In genomic region chr7:157974678-157975230, GRCh38 we compare ENCODE assay signal across 16 cellular contexts.
DNase-seq lines count a peak whose midpoint lies in the region; ATAC-seq and TF ChIP-seq lines count a peak whose summit lies in the region.
"Had no signal": no experiment of that assay in that cellular context is flagged by ENCODE, and none has a peak within 500 bp of the region (broad histone marks: within the 10 kb centered on the region; RNA-seq: fewer than 3 reads in every experiment).

No MANE protein-coding gene starts in this region.

- H3K4me2 ChIP-seq in H9 (ENCODE audit: insufficient read depth, insufficient read length, low read length), result no peak overlapping the region
- H3K4me2 ChIP-seq: BLaER1 treated with 17β-estradiol and CSF1 and Interleukin-3, amounts not matched to agents 10 nM and 100 nM had no signal

- H3K27ac ChIP-seq in H9 (ENCODE audit: insufficient read length, low read depth, low read length) (no peak overlapping the region), RWPE2 (ENCODE audit: poor library complexity, severe bottlenecking) (no peak overlapping the region)
- H3K27ac ChIP-seq: BLaER1 treated with 17β-estradiol and CSF1 and Interleukin-3, amounts not matched to agents 10 nM and 100 nM had no signal

- H4K91ac ChIP-seq in H9 (ENCODE audit: insufficient read length, low read depth, low read length), result no peak overlapping the region

- H3K36me3 ChIP-seq in RWPE2 (ENCODE audit: low read depth) (no peaks in the 10 kb centered on the region), H7 (replicated peaks; ENCODE audit: control insufficient read depth, insufficient read depth, low read length) (no peaks in the 10 kb centered on the region)

- no peaks in the 10 kb centered on the region for H3K79me2 ChIP-seq in H9 (ENCODE audit: insufficient read depth, low read length)

- H2BK15ac ChIP-seq in H9 (ENCODE audit: low read depth, low read length), result no peak overlapping the region

- H3K4me3 Mint-ChIP-seq in H9 (no peak overlapping the region), neural crest cell (no peak overlapping the region), progenitor cell of endocrine pancreas (ENCODE audit: low read depth) (no peak overlapping the region)
- H3K4me3 Mint-ChIP-seq: B cell; CD8-positive, alpha-beta T cell; HFFc6 had no signal

- H3K27me3 ChIP-seq in H9 (ENCODE audit: insufficient read depth, low read length) (no peaks in the 10 kb centered on the region), RWPE2 (ENCODE audit: insufficient read depth, poor library complexity, severe bottlenecking) (no peaks in the 10 kb centered on the region), H7 (ENCODE audit: control insufficient read depth, insufficient read depth, low read length) (no peaks in the 10 kb centered on the region)
- H3K27me3 ChIP-seq: BLaER1 treated with 17β-estradiol and CSF1 and Interleukin-3, amounts not matched to agents 10 nM and 100 nM had no signal

- H3K4me1 ChIP-seq in H9 (ENCODE audit: insufficient read depth, low read length), result no peaks in the 10 kb centered on the region
- no peaks in the 10 kb centered on the region for H3K4me1 ChIP-seq in RWPE2 (ENCODE audit: insufficient read depth, poor library complexity, severe bottlenecking)

- TF ChIP-seq CTCF in H9 (conservative IDR thresholded peaks at IDR 0.05), result no peak
- no peak for TF ChIP-seq CTCF in RWPE2 (IDR thresholded peaks at IDR 0.05; ENCODE audit: poor library complexity, severe bottlenecking)
- no peak for TF ChIP-seq CTCF in neural crest cell (conservative IDR thresholded peaks at IDR 0.05)
- no peak for TF ChIP-seq CTCF in progenitor cell of endocrine pancreas (IDR thresholded peaks at IDR 0.05; ENCODE audit: unreplicated experiment)

- peaks cover 0 to 3% of the 10 kb centered on the region in 2 experiments; a peak in 2 of 4 replicates for H3K4me1 Mint-ChIP-seq in H9
- H3K4me1 Mint-ChIP-seq in neural crest cell, result peaks cover 3% of the 10 kb centered on the region
- no peaks in the 10 kb centered on the region for H3K4me1 Mint-ChIP-seq in progenitor cell of endocrine pancreas (ENCODE audit: low read depth)
- H3K4me1 Mint-ChIP-seq: B cell had no signal

- no peaks in the 10 kb centered on the region for H4K20me1 ChIP-seq in H9 (ENCODE audit: control insufficient read depth, insufficient read depth, insufficient read length)
- H4K20me1 ChIP-seq: BLaER1 treated with 17β-estradiol and CSF1 and Interleukin-3, amounts not matched to agents 10 nM and 100 nM had no signal

- no peak overlapping the region for H3K18ac ChIP-seq in H9 (ENCODE audit: insufficient read length, low read depth, low read length)

- no peaks in the 10 kb centered on the region for H3K79me1 ChIP-seq in H9 (ENCODE audit: insufficient read depth, low read depth, low read length, poor library complexity, severe bottlenecking)

- H3T11ph ChIP-seq in H9 (ENCODE audit: low read length), result no peak overlapping the region

- DNase-seq in H9 (peak; percentile 18), RWPE2 (ENCODE audit: low spot score) (peak; percentile 47), neural crest cell (ENCODE audit: low read depth, low spot score) (no peak), progenitor cell of endocrine pancreas (ENCODE audit: low spot score, unreplicated experiment) (no peak), H7 (no peak), NCI-H524 treated with DMSO at 0.1 percent for 48 hours (lab: John Stamatoyannopoulos, UW) (no peak)
- DNase-seq: CD8-positive, alpha-beta T cell; DMS 273 treated with DMSO at 0.1 percent for 48 hours; DND-41; EL; HCEC 1CT; HFFc6 had no signal

- H3K9me3 Mint-ChIP-seq in H9 (peaks cover 47 to 51% of the 10 kb centered on the region in 2 experiments), neural crest cell (no peaks in the 10 kb centered on the region), progenitor cell of endocrine pancreas (ENCODE audit: low read depth) (peaks cover 4% of the 10 kb centered on the region)

- peaks cover 7% of the 10 kb centered on the region for H3K27me3 Mint-ChIP-seq in H9 (ENCODE audit: low read depth)
- no peaks in the 10 kb centered on the region for H3K27me3 Mint-ChIP-seq in neural crest cell (ENCODE audit: low read depth)
- H3K27me3 Mint-ChIP-seq in progenitor cell of endocrine pancreas, result peaks cover 2% of the 10 kb centered on the region
- H3K27me3 Mint-ChIP-seq: B cell had no signal

- no peak overlapping the region for H2BK20ac ChIP-seq in H9 (ENCODE audit: low read depth, low read length, poor library complexity, severe bottlenecking)

- H3K56ac ChIP-seq in H9 (ENCODE audit: insufficient read length, low read depth, low read length), result no peak overlapping the region

- no peak overlapping the region for H3K23ac ChIP-seq in H9 (ENCODE audit: insufficient read length, low read depth, low read length)

- no peak overlapping the region for H2BK120ac ChIP-seq in H9 (ENCODE audit: low read depth, low read length, poor library complexity, severe bottlenecking)

- H2AK5ac ChIP-seq in H9 (ENCODE audit: insufficient read length, low read length), result no peak overlapping the region

- H3K4me3 ChIP-seq in RWPE2 (ENCODE audit: severe bottlenecking), result no peak overlapping the region
- H3K4me3 ChIP-seq in H7 (ENCODE audit: insufficient read depth, low read depth, low read length), result no peak overlapping the region
- H3K4me3 ChIP-seq: GM12878 had no signal

- H3K9ac ChIP-seq in H9 (ENCODE audit: extremely low read depth, insufficient read length, low read length), result no peak overlapping the region
- H3K9ac ChIP-seq: BLaER1 treated with 17β-estradiol and CSF1 and Interleukin-3, amounts not matched to agents 10 nM and 100 nM had no signal

- no peak overlapping the region for H3K14ac ChIP-seq in H9 (ENCODE audit: insufficient read depth, low read length)

- H2BK5ac ChIP-seq in H9 (ENCODE audit: insufficient read length, low read length), result no peak overlapping the region

- H3K36me3 Mint-ChIP-seq in H9 (ENCODE audit: insufficient read depth in 1 of 3, low read depth in 3 of 3) (peaks cover 7 to 39% (median 25%) of the 10 kb centered on the region in 3 experiments), neural crest cell (ENCODE audit: low read depth) (peaks cover 3% of the 10 kb centered on the region), progenitor cell of endocrine pancreas (ENCODE audit: insufficient read depth) (no peaks in the 10 kb centered on the region)

- no CpG with 5 or more reads among the region's 11 CpGs for WGBS in H9 (ENCODE audit: extremely low coverage, insufficient read length, low lambda C conversion rate)

- peaks cover 51% of the 10 kb centered on the region for H3K9me3 ChIP-seq in H9 (ENCODE audit: control insufficient read depth, low read depth, low read length)
- H3K9me3 ChIP-seq in RWPE2 (ENCODE audit: severe bottlenecking), result peaks cover 7% of the 10 kb centered on the region

- no peak overlapping the region for H2AFZ ChIP-seq in H9 (ENCODE audit: low read length)

- H4K8ac ChIP-seq in H9 (replicated peaks; ENCODE audit: insufficient read length, low read depth, low read length), result no peak overlapping the region

- no peak for ATAC-seq in RWPE2 (ENCODE audit: low read depth)
- no peak for ATAC-seq in HG02938 (IDR thresholded peaks at IDR 0.05; ENCODE audit: unreplicated experiment)
- ATAC-seq: CD8-positive, alpha-beta T cell; GM12878 had no signal

- H4K5ac ChIP-seq in H9 (ENCODE audit: insufficient read length, low read depth, low read length), result no peak overlapping the region

- H3K27ac Mint-ChIP-seq in H9, result no peak overlapping the region
- peak overlapping the region; percentile 12 for H3K27ac Mint-ChIP-seq in neural crest cell (ENCODE audit: unreplicated experiment)
- peak overlapping the region; percentile 10 for H3K27ac Mint-ChIP-seq in progenitor cell of endocrine pancreas
- H3K27ac Mint-ChIP-seq: B cell; CD8-positive, alpha-beta T cell; HFFc6 had no signal

- no peak overlapping the region for H3K4ac ChIP-seq in H9 (ENCODE audit: low read depth, low read length)

- H2BK12ac ChIP-seq in H9 (ENCODE audit: insufficient read length, low read depth, low read length), result no peak overlapping the region

- no peaks in the 10 kb centered on the region for H3K23me2 ChIP-seq in H9 (ENCODE audit: insufficient read length, low read depth, low read length, poor library complexity, severe bottlenecking)

Comparison
In these comparisons a context has a peak if more than half of its experiments do, and no peak if none do; other contexts are left out.
1. DNase-seq: peak in H9 (single experiment) and RWPE2 (single experiment); none in neural crest cell (single experiment), progenitor cell of endocrine pancreas (single experiment), H7 (single experiment) and NCI-H524 treated with DMSO at 0.1 percent for 48 hours (single experiment).
2. H3K27ac Mint-ChIP-seq: peak in neural crest cell (single experiment) and progenitor cell of endocrine pancreas (single experiment); none in H9 (0 of 3).